8 cellular contexts compared by ENCODE assay signal in genomic region chr10:69327463-69328345, GRCh38. TPM values are rescaled to one million over a fixed set of nuclear protein-coding genes. Genes with fewer than 3 reads are reported as not detected.
DNase-seq lines count a peak whose midpoint lies in the region; ATAC-seq and TF ChIP-seq lines count a peak whose summit lies in the region.

No MANE protein-coding gene starts in this region.

- ATAC-seq in GM18498 (IDR thresholded peaks at IDR 0.05; ENCODE audit: unreplicated experiment) (peak; percentile 89), HG02610 (IDR thresholded peaks at IDR 0.05; ENCODE audit: unreplicated experiment) (peak; percentile 89)
- ATAC-seq in activated naive CD8-positive, alpha-beta T cell treated with anti-CD3 and anti-CD28 coated beads, Interleukin-2, amount 50 U/mL, for 24 hours = peak; percentile 83

- H3K4me1 Mint-ChIP-seq in activated naive CD8-positive, alpha-beta T cell treated with anti-CD3 and anti-CD28 coated beads, Interleukin-2, amount 50 U/mL, for 24 hours = peaks cover 62% of the 10 kb centered on the region

- peak; percentile 42 for DNase-seq in NCI-H526 treated with DMSO at 0.1 percent for 48 hours (lab: John Stamatoyannopoulos, UW)
- DNase-seq in activated naive CD8-positive, alpha-beta T cell treated with anti-CD3 and anti-CD28 coated beads, Interleukin-2, amount 50 U/mL, for 24 hours = no peak
- DNase-seq in cardiac muscle cell (ENCODE audit: low read depth in 1 of 2, low spot score in 1 of 2) = peak; percentile 72 to 86
- peak; percentile 91 for DNase-seq in posterior vena cava (ENCODE audit: low spot score)
- no peak for DNase-seq in SJCRH30
- DNase-seq in NCI-H1048 (lab: John Stamatoyannopoulos, UW) = no peak

- H3K27me3 Mint-ChIP-seq in activated naive CD8-positive, alpha-beta T cell treated with anti-CD3 and anti-CD28 coated beads, Interleukin-2, amount 50 U/mL, for 24 hours = no peaks in the 10 kb centered on the region

- H3K4me3 Mint-ChIP-seq in activated naive CD8-positive, alpha-beta T cell treated with anti-CD3 and anti-CD28 coated beads, Interleukin-2, amount 50 U/mL, for 24 hours = peak overlapping the region; percentile 66

- H3K4me1 ChIP-seq in cardiac muscle cell (ENCODE audit: low read depth) = peaks cover 65% of the 10 kb centered on the region
- no peaks in the 10 kb centered on the region for H3K4me1 ChIP-seq in SJCRH30

- H3K9me3 ChIP-seq in cardiac muscle cell (ENCODE audit: low read depth) (no peaks in the 10 kb centered on the region), SJCRH30 (replicated peaks) (no peaks in the 10 kb centered on the region)

- H3K36me3 ChIP-seq in cardiac muscle cell = no peaks in the 10 kb centered on the region
- H3K36me3 ChIP-seq in SJCRH30 = no peaks in the 10 kb centered on the region

- H3K27ac ChIP-seq in cardiac muscle cell (peak overlapping the region; percentile 93), SJCRH30 (no peak overlapping the region)

- no peak overlapping the region for H3K4me3 ChIP-seq in cardiac muscle cell
- no peak overlapping the region for H3K4me3 ChIP-seq in SJCRH30

- peak overlapping the region; percentile 85 for H3K27ac Mint-ChIP-seq in activated naive CD8-positive, alpha-beta T cell treated with anti-CD3 and anti-CD28 coated beads, Interleukin-2, amount 50 U/mL, for 24 hours

- intact Hi-C loops in posterior vena cava (cut with DNase I) = no loop called here

- H3K9me3 Mint-ChIP-seq in activated naive CD8-positive, alpha-beta T cell treated with anti-CD3 and anti-CD28 coated beads, Interleukin-2, amount 50 U/mL, for 24 hours = no peaks in the 10 kb centered on the region

- peaks cover 22% of the 10 kb centered on the region for H3K36me3 Mint-ChIP-seq in activated naive CD8-positive, alpha-beta T cell treated with anti-CD3 and anti-CD28 coated beads, Interleukin-2, amount 50 U/mL, for 24 hours (ENCODE audit: low read depth)

- H3K27me3 ChIP-seq in cardiac muscle cell (no peaks in the 10 kb centered on the region), SJCRH30 (no peaks in the 10 kb centered on the region)

- TF ChIP-seq CTCF in cardiac muscle cell (IDR thresholded peaks at IDR 0.05; ENCODE audit: low read depth, low read length) = no peak

RNA-seq across cellular contexts. Expression of gene HK1, which starts 49.4 kb away (rescaled TPM):
- 283 and 324 TPM in 2 replicates for total RNA-seq in cardiac muscle cell
- 347 and 375 TPM in 2 replicates for polyA plus RNA-seq in cardiac muscle cell
- total RNA-seq in posterior vena cava = 100 to 1,000 TPM in 1 of 2 donors, 10 to 100 TPM in 1; 75.6 to 103 TPM
- 35.2 and 36.6 TPM in 2 replicates for total RNA-seq in SJCRH30 (2014; rRNA removed; shearing (Covaris generic))

Comparison
In these comparisons a context has a peak if more than half of its experiments do, and no peak if none do; other contexts are left out.
1. DNase-seq: peak in NCI-H526 treated with DMSO at 0.1 percent for 48 hours (single experiment), cardiac muscle cell (2 of 2) and posterior vena cava (single experiment); none in activated naive CD8-positive, alpha-beta T cell treated with anti-CD3 and anti-CD28 coated beads, Interleukin-2, amount 50 U/mL, for 24 hours (single experiment), SJCRH30 (0 of 2) and NCI-H1048 (single experiment).
2. Peak in every context shown above with its lines, with median percentiles within 50 percentile points of each other: ATAC-seq.